Comparison of ENCODE assay signal across 22 cellular contexts in genomic region chr4:10326075-10326474, GRCh38.
"Had no signal": no experiment of that assay in that cellular context is flagged by ENCODE, and none has a peak within 500 bp of the region (broad histone marks: within the 10 kb centered on the region; RNA-seq: fewer than 3 reads in every experiment).

No MANE protein-coding gene starts in this region.

- H3K27me3 ChIP-seq: hepatocyte, ovary, tibial nerve, upper lobe of left lung had no signal

- FAIRE-seq: endometrium, frontal cortex, kidney, urothelium cell line had no signal

- H3K27ac ChIP-seq: coronary artery, hepatocyte, ovary, psoas muscle, skin epidermis, spleen, thoracic aorta, tibial nerve, upper lobe of left lung had no signal

- DNase-seq: dermis blood vessel endothelial cell; effector memory CD8-positive, alpha-beta T cell; head of caudate nucleus; kidney; natural killer cell; occipital lobe; ovary; posterior cingulate gyrus; psoas muscle; right cardiac atrium; spleen; stimulated activated naive B cell treated with anti-CD40 and anti-IgM and Interleukin-4, amounts not matched to agents 10 μg/mL and 1 μg/mL and 100 μg/mL, for 72 hours; upper lobe of left lung had no signal

- H3K4me3 ChIP-seq: coronary artery, hepatocyte, lung, ovary, psoas muscle, skin epidermis, spleen, thoracic aorta, tibial nerve, upper lobe of left lung had no signal
